1 cellular context compared by ENCODE assay signal in genomic region chr1:111505641-111506119, GRCh38.
TF ChIP-seq lines count a peak whose summit lies in the region.

No MANE protein-coding gene starts in this region.

TF ChIP-seq in HepG2, 621 proteins besides CTCF, POLR2A, EP300 and RAD21:
- TF ChIP-seq KDM2A (CRISPR knock-in tag; IDR thresholded peaks at IDR 0.05; ENCODE audit: borderline replicate concordance, low read depth) (no peak), ZNF414 (CRISPR knock-in tag; IDR thresholded peaks at IDR 0.05) (no peak), PLRG1 (conservative IDR thresholded peaks at IDR 0.05) (no peak)
